Comparison of ENCODE assay signal across 1 cellular context in the genomic region with DNA sequence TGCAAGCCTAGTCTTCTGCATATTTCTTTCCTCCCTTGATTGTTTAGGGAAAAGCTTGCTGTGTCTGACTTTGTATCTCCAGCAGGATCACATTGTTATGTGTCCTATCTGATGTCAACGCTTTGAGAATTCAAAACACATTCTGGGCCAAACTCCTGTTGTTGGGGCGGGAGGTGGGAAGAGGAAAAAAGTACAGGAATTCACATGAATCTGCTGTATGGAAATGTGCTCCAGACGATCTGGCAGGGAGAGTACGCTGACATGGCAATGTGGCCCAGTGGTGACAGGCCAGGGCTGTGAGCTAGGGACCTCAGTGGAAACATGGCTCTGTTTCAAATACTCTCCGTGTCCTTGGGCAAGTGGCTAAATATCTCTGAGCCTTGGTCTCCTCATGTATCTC.
TF ChIP-seq lines count a peak whose summit lies in the region.

No MANE protein-coding gene starts in this region.

TF ChIP-seq in HepG2, 621 proteins besides CTCF, POLR2A, EP300 and RAD21 (continued from another document):
- TF ChIP-seq U2AF1 (optimal IDR thresholded peaks at IDR 0.05; ENCODE audit: low read depth, low read length): no peak
- no peak for TF ChIP-seq RORA (CRISPR knock-in tag; IDR thresholded peaks at IDR 0.05)
- TF ChIP-seq RERE (CRISPR knock-in tag; IDR thresholded peaks at IDR 0.05; ENCODE audit: low read depth): no peak
- no peak for TF ChIP-seq TBP (CRISPR knock-in tag; IDR thresholded peaks at IDR 0.05)
- TF ChIP-seq SRSF4 (IDR thresholded peaks at IDR 0.05; ENCODE audit: low read depth, low read length, poor library complexity, severe bottlenecking): no peak
- no peak for TF ChIP-seq MYPOP (CRISPR knock-in tag; IDR thresholded peaks at IDR 0.05)
- TF ChIP-seq ZNF614 (CRISPR knock-in tag; IDR thresholded peaks at IDR 0.05; ENCODE audit: borderline replicate concordance): no peak
- no peak for TF ChIP-seq ZFP36L1 (CRISPR knock-in tag; IDR thresholded peaks at IDR 0.05)
- TF ChIP-seq, protein P1, sequence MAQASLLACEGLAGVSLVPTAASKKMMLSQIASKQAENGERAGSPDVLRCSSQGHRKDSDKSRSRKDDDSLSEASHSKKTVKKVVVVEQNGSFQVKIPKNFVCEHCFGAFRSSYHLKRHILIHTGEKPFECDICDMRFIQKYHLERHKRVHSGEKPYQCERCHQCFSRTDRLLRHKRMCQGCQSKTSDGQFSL (CRISPR knock-in tag; IDR thresholded peaks at IDR 0.05): no peak
- no peak for TF ChIP-seq FOXC1 (CRISPR knock-in tag; IDR thresholded peaks at IDR 0.05; ENCODE audit: borderline replicate concordance)
